8 cellular contexts compared by ENCODE assay signal in the genomic region with DNA sequence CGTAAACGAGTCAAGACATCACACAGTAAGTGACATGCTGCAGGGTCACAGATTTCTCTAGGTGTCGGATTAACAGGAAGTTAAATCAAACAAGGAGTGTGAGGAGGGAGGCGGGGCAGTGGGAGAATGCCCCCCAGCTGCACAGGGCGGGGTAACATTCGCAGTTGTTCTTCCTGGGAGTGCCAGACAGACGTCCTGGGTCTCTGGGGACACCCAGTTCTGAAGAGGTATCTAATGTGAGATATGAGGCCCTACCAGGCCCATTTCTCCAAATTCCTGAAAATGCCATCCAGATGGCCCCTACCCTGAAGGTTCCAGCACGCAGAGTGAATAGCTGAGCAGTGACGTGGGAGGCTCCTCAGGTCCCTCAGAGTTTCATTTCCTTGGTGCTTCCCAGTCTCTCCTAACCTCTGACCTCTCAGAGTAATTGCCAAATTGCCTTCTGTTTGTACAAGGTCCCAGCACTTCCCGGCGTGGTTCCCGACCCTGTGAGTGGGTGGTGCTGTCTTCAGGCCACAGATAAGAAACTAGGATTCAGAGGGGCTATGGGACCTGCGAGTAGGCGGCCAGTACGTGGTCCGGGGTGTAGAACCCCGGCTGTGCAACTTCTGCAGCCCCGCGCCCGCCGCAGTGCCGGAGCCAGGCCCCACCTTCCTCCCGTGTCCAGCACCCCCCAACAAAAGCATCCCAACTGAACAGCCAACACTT. TPM values are rescaled to one million over a fixed set of nuclear protein-coding genes. Genes with fewer than 3 reads are reported as not detected.
A peak's percentile ranks its signal among the peaks of the same experiment; 100 is the strongest.
DNase-seq lines count a peak whose midpoint lies in the region; ATAC-seq and TF ChIP-seq lines count a peak whose summit lies in the region.

No MANE protein-coding gene starts in this region.

- H3K4me3 ChIP-seq in DND-41 (ENCODE audit: low read depth in 1 of 2, low read length in 2 of 2) (peak overlapping the region; percentile 9 to 84; a peak in 3 of 4 replicates), HUES6 (ENCODE audit: low read depth, low read length) (peak overlapping the region; percentile 76), parathyroid adenoma (ENCODE audit: low read depth, low read length) (peak overlapping the region; percentile 60)

- H3K9ac ChIP-seq in DND-41 (ENCODE audit: low read depth, low read length) = peak overlapping the region; percentile 72
- H3K9ac ChIP-seq in HUES6 (ENCODE audit: low read length) = peak overlapping the region; percentile 82
- H3K9ac ChIP-seq in parathyroid adenoma = no peak overlapping the region

- H3K27ac Mint-ChIP-seq in activated CD8-positive, alpha-beta T cell treated with anti-CD3 and anti-CD28 coated beads, Interleukin-2, amount 10 ng/mL, durations not matched to agents 7 days and 5 days = peak overlapping the region; percentile 81
- H3K27ac Mint-ChIP-seq in glutamatergic neuron (ENCODE audit: unreplicated experiment) = peak overlapping the region; percentile 67

- CTCF ChIA-PET in activated CD8-positive, alpha-beta T cell treated with anti-CD3 and anti-CD28 coated beads, Interleukin-2, amount 10 ng/mL, durations not matched to agents 7 days and 5 days (lab: Charles Lee) = interaction anchor here (0.7 to 4.7 kb wide), 9 partner anchors 14 to 313 kb away, joined by 3 to 64 read pairs (median 5); no protein-coding TSS in a partner anchor

- TF ChIP-seq CTCF in DND-41 (IDR thresholded peaks at IDR 0.05; ENCODE audit: borderline replicate concordance, extremely low read depth, low read length, poor library complexity, severe bottlenecking) = peak; percentile 7
- no peak for TF ChIP-seq CTCF in glutamatergic neuron (IDR thresholded peaks at IDR 0.05; ENCODE audit: partially characterized antibody, unreplicated experiment)
- no peak for TF ChIP-seq CTCF in parathyroid adenoma (IDR thresholded peaks at IDR 0.05)

- H3K27me3 ChIP-seq in DND-41 (ENCODE audit: insufficient read depth, low read length, poor library complexity) (peaks cover 11% of the 10 kb centered on the region), HUES6 (ENCODE audit: control insufficient read depth, insufficient read depth, low read length) (peaks cover 3% of the 10 kb centered on the region; the same call in 1 of the 2 replicates), parathyroid adenoma (ENCODE audit: control insufficient read depth, insufficient read depth, low read length) (no peaks in the 10 kb centered on the region)

- ATAC-seq in DND-41 (ENCODE audit: insufficient read depth, low read depth) = no peak
- no peak for ATAC-seq in activated CD8-positive, alpha-beta T cell treated with anti-CD3 and anti-CD28 coated beads, Interleukin-2, amount 10 ng/mL, durations not matched to agents 7 days and 5 days
- ATAC-seq in GM21526 (IDR thresholded peaks at IDR 0.05; ENCODE audit: low FRiP score, unreplicated experiment) = no peak

- DNase-seq in DND-41 (peak; percentile 40), glutamatergic neuron (peak; percentile 22), hippocampal formation (lab: John Stamatoyannopoulos, UW) (no peak), T1000 (lab: John Stamatoyannopoulos, UW) (no peak)
- DNase-seq in activated CD8-positive, alpha-beta T cell treated with anti-CD3 and anti-CD28 coated beads, Interleukin-2, amount 10 ng/mL, durations not matched to agents 7 days and 5 days = no peak

- H2AFZ ChIP-seq in DND-41 (ENCODE audit: low read depth, low read length) = peak overlapping the region; percentile 63; the same call in 1 of the 2 replicates
- H2AFZ ChIP-seq in parathyroid adenoma = peak overlapping the region; percentile 56

- H3K36me3 Mint-ChIP-seq in activated CD8-positive, alpha-beta T cell treated with anti-CD3 and anti-CD28 coated beads, Interleukin-2, amount 10 ng/mL, durations not matched to agents 7 days and 5 days (ENCODE audit: low read depth) = peaks cover 33% of the 10 kb centered on the region
- H3K36me3 Mint-ChIP-seq in glutamatergic neuron (ENCODE audit: unreplicated experiment) = no peaks in the 10 kb centered on the region

- H3K9me3 Mint-ChIP-seq in activated CD8-positive, alpha-beta T cell treated with anti-CD3 and anti-CD28 coated beads, Interleukin-2, amount 10 ng/mL, durations not matched to agents 7 days and 5 days (ENCODE audit: insufficient read depth) = no peaks in the 10 kb centered on the region
- peaks cover 11% of the 10 kb centered on the region for H3K9me3 Mint-ChIP-seq in glutamatergic neuron (ENCODE audit: unreplicated experiment)

- H4K20me1 ChIP-seq in DND-41 (ENCODE audit: insufficient read depth, low read length) = peaks cover 43% of the 10 kb centered on the region

- peaks cover 14% of the 10 kb centered on the region for H3K27me3 Mint-ChIP-seq in activated CD8-positive, alpha-beta T cell treated with anti-CD3 and anti-CD28 coated beads, Interleukin-2, amount 10 ng/mL, durations not matched to agents 7 days and 5 days (ENCODE audit: low read depth)
- peaks cover 13% of the 10 kb centered on the region for H3K27me3 Mint-ChIP-seq in glutamatergic neuron (ENCODE audit: unreplicated experiment)

- H3K36me3 ChIP-seq in DND-41 (ENCODE audit: insufficient read depth, low read length) (peaks cover 11% of the 10 kb centered on the region), HUES6 (ENCODE audit: control insufficient read depth, insufficient read depth, low read length) (peaks cover 38% of the 10 kb centered on the region), parathyroid adenoma (ENCODE audit: control insufficient read depth, insufficient read depth, low read length) (no peaks in the 10 kb centered on the region)

- H3K79me2 ChIP-seq in DND-41 (ENCODE audit: insufficient read depth, low read length) = peaks cover 61% of the 10 kb centered on the region
- peaks cover 46% of the 10 kb centered on the region for H3K79me2 ChIP-seq in parathyroid adenoma

- H3K9me3 ChIP-seq in DND-41 (ENCODE audit: insufficient read depth, low read length, severe bottlenecking) (no peaks in the 10 kb centered on the region), HUES6 (ENCODE audit: control insufficient read depth, insufficient read depth, low read depth, low read length) (no peaks in the 10 kb centered on the region), parathyroid adenoma (ENCODE audit: control insufficient read depth, low read length) (no peaks in the 10 kb centered on the region)

- peaks cover 36% of the 10 kb centered on the region for H3K4me1 ChIP-seq in DND-41 (ENCODE audit: insufficient read depth, low read length)
- peaks cover 30% of the 10 kb centered on the region for H3K4me1 ChIP-seq in HUES6 (ENCODE audit: control insufficient read depth, insufficient read depth, low read length)
- peaks cover 7% of the 10 kb centered on the region for H3K4me1 ChIP-seq in parathyroid adenoma

- peaks cover 37% of the 10 kb centered on the region for H3K4me1 Mint-ChIP-seq in activated CD8-positive, alpha-beta T cell treated with anti-CD3 and anti-CD28 coated beads, Interleukin-2, amount 10 ng/mL, durations not matched to agents 7 days and 5 days (ENCODE audit: low read depth)
- H3K4me1 Mint-ChIP-seq in glutamatergic neuron (ENCODE audit: low read depth, unreplicated experiment) = peaks cover 9% of the 10 kb centered on the region

- H3K27ac ChIP-seq in DND-41 (ENCODE audit: low read length) (peak overlapping the region; percentile 28), HUES6 (ENCODE audit: low read depth, low read length) (peak overlapping the region; percentile 68; the same call in 1 of the 2 replicates), parathyroid adenoma (peak overlapping the region; percentile 83)

- H3K4me2 ChIP-seq in DND-41 (ENCODE audit: insufficient read depth, low read length) = peak overlapping the region; percentile 67
- H3K4me2 ChIP-seq in parathyroid adenoma (ENCODE audit: low read length) = peak overlapping the region; percentile 81

- H3K4me3 Mint-ChIP-seq in activated CD8-positive, alpha-beta T cell treated with anti-CD3 and anti-CD28 coated beads, Interleukin-2, amount 10 ng/mL, durations not matched to agents 7 days and 5 days = peak overlapping the region; percentile 78
- H3K4me3 Mint-ChIP-seq in glutamatergic neuron (ENCODE audit: unreplicated experiment) = peak overlapping the region; percentile 72

- POLR2A ChIA-PET in activated CD8-positive, alpha-beta T cell treated with anti-CD3 and anti-CD28 coated beads, Interleukin-2, amount 10 ng/mL, durations not matched to agents 7 days and 5 days (lab: Charles Lee) = no interaction called here

RNA-seq across cellular contexts. Expression of a gene that starts 1.8 kb away (rescaled TPM):
- total RNA-seq in activated CD8-positive, alpha-beta T cell treated with anti-CD3 and anti-CD28 coated beads, Interleukin-2, amount 10 ng/mL, durations not matched to agents 7 days and 5 days = 10 to 100 TPM; 64.3 to 66.7 TPM
- total RNA-seq in glutamatergic neuron (ENCODE audit: unreplicated experiment) = 63.3 TPM

RNA-seq across cellular contexts. Expression of a gene that starts 19.5 kb away (rescaled TPM):
- total RNA-seq in activated CD8-positive, alpha-beta T cell treated with anti-CD3 and anti-CD28 coated beads, Interleukin-2, amount 10 ng/mL, durations not matched to agents 7 days and 5 days = not detected
- total RNA-seq in glutamatergic neuron (ENCODE audit: unreplicated experiment) = not detected

Comparison
In these comparisons a context has a peak if more than half of its experiments do, and no peak if none do; other contexts are left out.
1. DNase-seq: peak in DND-41 (single experiment) and glutamatergic neuron (single experiment); none in activated CD8-positive, alpha-beta T cell treated with anti-CD3 and anti-CD28 coated beads, Interleukin-2, amount 10 ng/mL, durations not matched to agents 7 days and 5 days (single experiment), hippocampal formation (0 of 2) and T1000 (single experiment).
2. H3K27ac ChIP-seq: peak in every context shown above with its lines; median percentile 83 in parathyroid adenoma; 68 in HUES6; 28 in DND-41.
3. Peak in every context shown above with its lines, with median percentiles within 50 percentile points of each other: H3K4me3 ChIP-seq.